Comparison of ENCODE assay signal across 1 cellular context in the genomic region with DNA sequence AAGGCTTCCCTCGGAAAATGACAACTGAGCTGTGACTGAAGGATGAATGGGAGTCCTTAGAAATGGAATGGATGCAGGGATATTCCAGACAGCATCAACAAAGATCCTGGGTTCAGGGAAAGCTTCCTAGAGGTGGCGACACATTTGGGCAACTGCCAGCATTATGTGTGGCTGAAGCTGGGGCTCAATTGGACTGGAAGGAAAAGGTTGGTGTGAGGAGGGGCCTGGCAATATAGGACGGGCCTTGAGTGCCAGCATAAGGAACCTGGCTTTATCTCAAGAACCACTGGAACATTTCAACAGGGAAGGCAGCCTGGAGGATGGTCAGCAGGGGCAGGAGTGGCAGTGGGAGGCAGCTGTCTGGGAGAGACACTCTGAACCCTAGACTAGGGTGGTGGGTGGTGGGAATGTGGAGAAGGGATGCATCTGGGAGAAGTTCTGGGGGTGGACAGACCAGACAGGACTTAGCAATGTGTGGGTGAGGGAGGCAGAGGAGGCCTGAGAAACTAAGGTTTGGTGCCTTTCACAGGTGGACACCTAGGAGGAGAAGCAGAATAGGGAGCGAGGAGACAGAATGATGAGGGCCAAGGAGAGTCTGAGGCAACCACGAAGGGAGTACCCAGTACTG.
TF ChIP-seq lines count a peak whose summit lies in the region.

No MANE protein-coding gene starts in this region.

TF ChIP-seq in SK-N-SH, 30 proteins besides CTCF, POLR2A, EP300 and RAD21:
- TF ChIP-seq REST (IDR thresholded peaks at IDR 0.05; ENCODE audit: low read depth, low read length) (no peak), SMC3 (IDR thresholded peaks at IDR 0.05; ENCODE audit: low read depth, low read length) (no peak), FOXJ3 (CRISPR knock-in tag; IDR thresholded peaks at IDR 0.05) (no peak), MXI1 (IDR thresholded peaks at IDR 0.05; ENCODE audit: low read depth, low read length) (no peak), YY1 (IDR thresholded peaks at IDR 0.05; ENCODE audit: low read depth) (no peak), TAF1 (IDR thresholded peaks at IDR 0.05; ENCODE audit: borderline replicate concordance, low read depth, low read length) (no peak), TCF12 (IDR thresholded peaks at IDR 0.05) (no peak), RXRA (IDR thresholded peaks at IDR 0.05; ENCODE audit: borderline replicate concordance, low read depth) (no peak), RFX5 (IDR thresholded peaks at IDR 0.05; ENCODE audit: low read length) (no peak), IRF3 (IDR thresholded peaks at IDR 0.05; ENCODE audit: low read depth, low read length) (no peak), EZH2phosphoT487 (IDR thresholded peaks at IDR 0.05; ENCODE audit: borderline replicate concordance, low read depth) (no peak), NFIC (IDR thresholded peaks at IDR 0.05; ENCODE audit: borderline replicate concordance) (no peak), POLR2AphosphoS5 (IDR thresholded peaks at IDR 0.05; ENCODE audit: low read depth, low read length) (no peak), ELF1 (IDR thresholded peaks at IDR 0.05) (no peak), TEAD4 (IDR thresholded peaks at IDR 0.05; ENCODE audit: borderline replicate concordance, insufficient read depth) (no peak), CHD2 (IDR thresholded peaks at IDR 0.05; ENCODE audit: low read length, partially characterized antibody) (no peak)
- TF ChIP-seq, protein P1, sequence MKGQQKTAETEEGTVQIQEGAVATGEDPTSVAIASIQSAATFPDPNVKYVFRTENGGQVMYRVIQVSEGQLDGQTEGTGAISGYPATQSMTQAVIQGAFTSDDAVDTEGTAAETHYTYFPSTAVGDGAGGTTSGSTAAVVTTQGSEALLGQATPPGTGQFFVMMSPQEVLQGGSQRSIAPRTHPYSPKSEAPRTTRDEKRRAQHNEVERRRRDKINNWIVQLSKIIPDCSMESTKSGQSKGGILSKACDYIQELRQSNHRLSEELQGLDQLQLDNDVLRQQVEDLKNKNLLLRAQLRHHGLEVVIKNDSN (IDR thresholded peaks at IDR 0.05; ENCODE audit: borderline replicate concordance, low read depth) = no peak
- TF ChIP-seq, protein P2, sequence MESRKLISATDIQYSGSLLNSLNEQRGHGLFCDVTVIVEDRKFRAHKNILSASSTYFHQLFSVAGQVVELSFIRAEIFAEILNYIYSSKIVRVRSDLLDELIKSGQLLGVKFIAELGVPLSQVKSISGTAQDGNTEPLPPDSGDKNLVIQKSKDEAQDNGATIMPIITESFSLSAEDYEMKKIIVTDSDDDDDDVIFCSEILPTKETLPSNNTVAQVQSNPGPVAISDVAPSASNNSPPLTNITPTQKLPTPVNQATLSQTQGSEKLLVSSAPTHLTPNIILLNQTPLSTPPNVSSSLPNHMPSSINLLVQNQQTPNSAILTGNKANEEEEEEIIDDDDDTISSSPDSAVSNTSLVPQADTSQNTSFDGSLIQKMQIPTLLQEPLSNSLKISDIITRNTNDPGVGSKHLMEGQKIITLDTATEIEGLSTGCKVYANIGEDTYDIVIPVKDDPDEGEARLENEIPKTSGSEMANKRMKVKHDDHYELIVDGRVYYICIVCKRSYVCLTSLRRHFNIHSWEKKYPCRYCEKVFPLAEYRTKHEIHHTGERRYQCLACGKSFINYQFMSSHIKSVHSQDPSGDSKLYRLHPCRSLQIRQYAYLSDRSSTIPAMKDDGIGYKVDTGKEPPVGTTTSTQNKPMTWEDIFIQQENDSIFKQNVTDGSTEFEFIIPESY (IDR thresholded peaks at IDR 0.05; ENCODE audit: borderline replicate concordance, low read depth) = no peak
- TF ChIP-seq, protein P3, sequence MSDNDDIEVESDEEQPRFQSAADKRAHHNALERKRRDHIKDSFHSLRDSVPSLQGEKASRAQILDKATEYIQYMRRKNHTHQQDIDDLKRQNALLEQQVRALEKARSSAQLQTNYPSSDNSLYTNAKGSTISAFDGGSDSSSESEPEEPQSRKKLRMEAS (IDR thresholded peaks at IDR 0.05; ENCODE audit: low read depth) = no peak
- TF ChIP-seq, protein P4, sequence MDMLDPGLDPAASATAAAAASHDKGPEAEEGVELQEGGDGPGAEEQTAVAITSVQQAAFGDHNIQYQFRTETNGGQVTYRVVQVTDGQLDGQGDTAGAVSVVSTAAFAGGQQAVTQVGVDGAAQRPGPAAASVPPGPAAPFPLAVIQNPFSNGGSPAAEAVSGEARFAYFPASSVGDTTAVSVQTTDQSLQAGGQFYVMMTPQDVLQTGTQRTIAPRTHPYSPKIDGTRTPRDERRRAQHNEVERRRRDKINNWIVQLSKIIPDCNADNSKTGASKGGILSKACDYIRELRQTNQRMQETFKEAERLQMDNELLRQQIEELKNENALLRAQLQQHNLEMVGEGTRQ (IDR thresholded peaks at IDR 0.05; ENCODE audit: borderline replicate concordance, low read depth, low read length) = no peak
